ENCODE assay signal across 25 cellular contexts in the genomic region with DNA sequence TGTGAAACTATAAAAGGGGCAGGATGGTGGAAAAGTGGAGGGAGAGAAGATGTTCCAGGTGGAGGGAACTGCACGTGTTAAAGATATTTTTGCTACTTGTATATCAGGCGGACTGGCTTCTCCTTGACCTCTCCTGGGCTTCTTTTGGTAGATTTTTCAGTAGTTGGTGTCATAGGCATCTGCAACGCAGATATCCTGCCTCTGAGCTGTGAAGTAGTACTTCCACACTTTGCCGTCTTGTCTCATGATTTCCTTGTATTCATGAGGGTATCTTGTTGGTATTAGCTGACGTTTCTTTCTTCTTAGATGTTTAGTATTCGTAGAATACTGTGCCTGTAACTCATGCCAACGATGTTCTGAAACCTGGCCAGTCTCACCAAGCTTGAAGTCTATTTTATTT.
"Had no signal": no experiment of that assay in that cellular context is flagged by ENCODE, and none has a peak within 500 bp of the region (broad histone marks: within the 10 kb centered on the region; RNA-seq: fewer than 3 reads in every experiment).

No MANE protein-coding gene starts in this region.

- H3K36me3 Mint-ChIP-seq: memory B cell; natural killer cell; stimulated activated effector memory CD8-positive, alpha-beta T cell treated with anti-CD3 and anti-CD28 coated beads, Interleukin-12 subunit alpha, Interleukin-12 subunit beta, amount 100 ng/mL, for 72 hours had no signal

- H3K36me3 ChIP-seq: heart right ventricle, neutrophil, prostate gland, right atrium auricular region, stomach, thyroid gland, vagina had no signal

- H3K27me3 ChIP-seq: dorsolateral prefrontal cortex, heart right ventricle, neutrophil, right atrium auricular region, stomach, thyroid gland, vagina had no signal

- DNase-seq: dorsolateral prefrontal cortex; effector CD4-positive, alpha-beta T cell; foreskin melanocyte; glutamatergic neuron; heart right ventricle; hippocampal formation; natural killer cell; stimulated activated CD4-positive, alpha-beta T cell treated with anti-CD3 and anti-CD28 coated beads, Interleukin-12 subunit alpha, Interleukin-12 subunit beta, amount 100 ng/mL, for 4 hours; stimulated activated CD4-positive, alpha-beta T cell treated with anti-CD3 and anti-CD28 coated beads, Interleukin-1b, Interleukin-23, amount 100 ng/mL, for 48 hours; stimulated activated CD4-positive, alpha-beta T cell treated with anti-CD3 and anti-CD28 coated beads, Interleukin-4, amount 100 ng/mL, for 1 hour; stimulated activated naive CD4-positive, alpha-beta T cell treated with Interleukin-2 at 50 U/mL for 16 hours; stomach; thyroid gland had no signal

- H3K4me2 ChIP-seq: smooth muscle cell had no signal

- H3K27ac Mint-ChIP-seq: memory B cell; natural killer cell; stimulated activated effector memory CD8-positive, alpha-beta T cell treated with anti-CD3 and anti-CD28 coated beads, Interleukin-12 subunit alpha, Interleukin-12 subunit beta, amount 100 ng/mL, for 72 hours had no signal

- H3K9me3 Mint-ChIP-seq: memory B cell; stimulated activated effector memory CD8-positive, alpha-beta T cell treated with anti-CD3 and anti-CD28 coated beads, Interleukin-12 subunit alpha, Interleukin-12 subunit beta, amount 100 ng/mL, for 72 hours had no signal

- FAIRE-seq: colon, keratinocyte had no signal

- H3K9me3 ChIP-seq: neutrophil, prostate gland, right atrium auricular region, stomach, thyroid gland, vagina had no signal

- H3K27ac ChIP-seq: dorsolateral prefrontal cortex, epithelial cell of prostate, heart right ventricle, neutrophil, prostate gland, right atrium auricular region, stomach, thyroid gland, vagina had no signal

- H3K4me3 ChIP-seq: dorsolateral prefrontal cortex, heart right ventricle, lung, prostate gland, right atrium auricular region, smooth muscle cell, stomach, thyroid gland, vagina had no signal

- H3K4me1 ChIP-seq: prostate gland had no signal

- H3K4me3 Mint-ChIP-seq: memory B cell; natural killer cell; neural crest cell; stimulated activated effector memory CD8-positive, alpha-beta T cell treated with anti-CD3 and anti-CD28 coated beads, Interleukin-12 subunit alpha, Interleukin-12 subunit beta, amount 100 ng/mL, for 72 hours had no signal

- H3K4me1 Mint-ChIP-seq: memory B cell had no signal
